Comparison of ENCODE assay signal across 11 cellular contexts in the genomic region with DNA sequence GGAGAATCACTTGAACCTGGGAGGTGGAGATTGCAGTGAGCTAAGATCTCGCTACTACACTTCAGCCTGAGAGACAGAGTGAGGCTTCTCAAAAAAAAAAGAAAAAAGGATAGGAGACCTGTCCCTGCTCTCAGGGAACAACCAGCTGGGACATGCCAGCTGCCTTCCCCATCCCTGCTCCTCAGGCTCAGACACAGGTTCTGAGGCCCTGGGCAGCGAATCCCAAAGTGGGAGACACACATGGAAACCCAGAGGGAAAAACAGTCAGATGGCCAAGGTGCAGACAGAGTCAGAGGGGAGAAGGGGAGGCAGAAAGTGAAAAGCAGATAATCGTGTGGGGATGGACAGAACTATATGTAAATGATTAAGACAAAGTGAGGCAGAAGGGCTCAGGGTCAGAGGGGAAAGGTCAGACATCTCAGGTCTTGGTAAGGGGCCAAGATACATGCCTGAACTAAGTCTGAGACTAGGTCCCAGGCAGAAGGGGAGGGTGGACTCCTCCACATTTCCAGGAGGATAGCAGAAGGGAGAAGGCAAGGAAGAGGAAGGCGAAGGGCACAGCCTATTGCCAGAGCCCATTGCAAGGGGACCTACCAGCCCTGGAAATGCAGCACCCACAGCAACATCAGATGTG. TPM values are rescaled to one million over a fixed set of nuclear protein-coding genes. Genes with fewer than 3 reads are reported as not detected.
A peak's percentile ranks its signal among the peaks of the same experiment; 100 is the strongest.
DNase-seq lines count a peak whose midpoint lies in the region; ATAC-seq and TF ChIP-seq lines count a peak whose summit lies in the region.
"Had no signal": no experiment of that assay in that cellular context is flagged by ENCODE, and none has a peak within 500 bp of the region (broad histone marks: within the 10 kb centered on the region; RNA-seq: fewer than 3 reads in every experiment).

No MANE protein-coding gene starts in this region.

- H3K36me3 ChIP-seq in liver (ENCODE audit: control insufficient read depth in 4 of 4, insufficient read depth in 3 of 4, low read depth in 1 of 4, low read length in 3 of 4): no peaks in the 10 kb centered on the region

- no peak overlapping the region for H3K27ac Mint-ChIP-seq in activated CD4-positive, alpha-beta memory T cell treated with anti-CD3 and anti-CD28 coated beads, Interleukin-2, amount 10 ng/mL, durations not matched to agents 7 days and 5 days
- no peak overlapping the region for H3K27ac Mint-ChIP-seq in activated CD4-positive, alpha-beta memory T cell treated with anti-CD3 and anti-CD28 coated beads for 36 hours
- no peak overlapping the region for H3K27ac Mint-ChIP-seq in activated T-helper 2 cell treated with anti-CD3 and anti-CD28 coated beads, Interferon-gamma antibody, Interleukin-2, Interleukin-4, amounts not matched to agents 10 μg/mL and 5 μg/mL and 100 μg/mL, durations not matched to agents 14 hours and 24 hours and 36 hours
- H3K27ac Mint-ChIP-seq in stimulated activated memory B cell treated with anti-CD40 and anti-IgM and Interleukin-4, amounts not matched to agents 10 μg/mL and 1 μg/mL and 100 μg/mL, for 72 hours: peak overlapping the region; percentile 38
- H3K27ac Mint-ChIP-seq: activated CD8-positive, alpha-beta memory T cell treated with anti-CD3 and anti-CD28 coated beads, Interleukin-2, amount 10 ng/mL, durations not matched to agents 7 days and 5 days had no signal

- ATAC-seq in stimulated activated memory B cell treated with anti-CD40 and anti-IgM and Interleukin-4, amounts not matched to agents 10 μg/mL and 1 μg/mL and 100 μg/mL, for 72 hours: no peak
- ATAC-seq in HG02798 (IDR thresholded peaks at IDR 0.05; ENCODE audit: poor library complexity, unreplicated experiment) (no peak), HG02588 (IDR thresholded peaks at IDR 0.05; ENCODE audit: unreplicated experiment) (no peak)
- ATAC-seq: activated CD8-positive, alpha-beta memory T cell treated with anti-CD3 and anti-CD28 coated beads, Interleukin-2, amount 10 ng/mL, durations not matched to agents 7 days and 5 days had no signal

- peak overlapping the region; percentile 26 to 81 for H3K9ac ChIP-seq in liver (ENCODE audit: low read depth in 1 of 2, low read length in 2 of 2)

- peak overlapping the region; percentile 21 for H3K4me3 Mint-ChIP-seq in activated CD4-positive, alpha-beta memory T cell treated with anti-CD3 and anti-CD28 coated beads, Interleukin-2, amount 10 ng/mL, durations not matched to agents 7 days and 5 days
- no peak overlapping the region for H3K4me3 Mint-ChIP-seq in activated CD4-positive, alpha-beta memory T cell treated with anti-CD3 and anti-CD28 coated beads for 36 hours
- H3K4me3 Mint-ChIP-seq in activated T-helper 2 cell treated with anti-CD3 and anti-CD28 coated beads, Interferon-gamma antibody, Interleukin-2, Interleukin-4, amounts not matched to agents 10 μg/mL and 5 μg/mL and 100 μg/mL, durations not matched to agents 14 hours and 24 hours and 36 hours (ENCODE audit: low read depth): peak overlapping the region; percentile 69
- peak overlapping the region; percentile 42 for H3K4me3 Mint-ChIP-seq in stimulated activated memory B cell treated with anti-CD40 and anti-IgM and Interleukin-4, amounts not matched to agents 10 μg/mL and 1 μg/mL and 100 μg/mL, for 72 hours
- H3K4me3 Mint-ChIP-seq: activated CD8-positive, alpha-beta memory T cell treated with anti-CD3 and anti-CD28 coated beads, Interleukin-2, amount 10 ng/mL, durations not matched to agents 7 days and 5 days had no signal

- H3K36me3 Mint-ChIP-seq in activated CD4-positive, alpha-beta memory T cell treated with anti-CD3 and anti-CD28 coated beads, Interleukin-2, amount 10 ng/mL, durations not matched to agents 7 days and 5 days (ENCODE audit: low read depth): no peaks in the 10 kb centered on the region
- H3K36me3 Mint-ChIP-seq in activated CD4-positive, alpha-beta memory T cell treated with anti-CD3 and anti-CD28 coated beads for 36 hours: no peaks in the 10 kb centered on the region
- H3K36me3 Mint-ChIP-seq in activated T-helper 2 cell treated with anti-CD3 and anti-CD28 coated beads, Interferon-gamma antibody, Interleukin-2, Interleukin-4, amounts not matched to agents 10 μg/mL and 5 μg/mL and 100 μg/mL, durations not matched to agents 14 hours and 24 hours and 36 hours (ENCODE audit: low read depth): no peaks in the 10 kb centered on the region
- H3K36me3 Mint-ChIP-seq in stimulated activated memory B cell treated with anti-CD40 and anti-IgM and Interleukin-4, amounts not matched to agents 10 μg/mL and 1 μg/mL and 100 μg/mL, for 72 hours: no peaks in the 10 kb centered on the region
- H3K36me3 Mint-ChIP-seq: activated CD8-positive, alpha-beta memory T cell treated with anti-CD3 and anti-CD28 coated beads, Interleukin-2, amount 10 ng/mL, durations not matched to agents 7 days and 5 days had no signal

- H3K27ac ChIP-seq in liver (ENCODE audit: low read depth in 1 of 2, low read length in 2 of 2): peak overlapping the region; percentile 86 to 92

- 41% methylated on average over 4 of the region's 4 CpGs for WGBS in liver

- no peaks in the 10 kb centered on the region for H3K9me3 Mint-ChIP-seq in activated CD4-positive, alpha-beta memory T cell treated with anti-CD3 and anti-CD28 coated beads, Interleukin-2, amount 10 ng/mL, durations not matched to agents 7 days and 5 days
- no peaks in the 10 kb centered on the region for H3K9me3 Mint-ChIP-seq in activated CD4-positive, alpha-beta memory T cell treated with anti-CD3 and anti-CD28 coated beads for 36 hours
- no peaks in the 10 kb centered on the region for H3K9me3 Mint-ChIP-seq in activated T-helper 2 cell treated with anti-CD3 and anti-CD28 coated beads, Interferon-gamma antibody, Interleukin-2, Interleukin-4, amounts not matched to agents 10 μg/mL and 5 μg/mL and 100 μg/mL, durations not matched to agents 14 hours and 24 hours and 36 hours
- no peaks in the 10 kb centered on the region for H3K9me3 Mint-ChIP-seq in stimulated activated memory B cell treated with anti-CD40 and anti-IgM and Interleukin-4, amounts not matched to agents 10 μg/mL and 1 μg/mL and 100 μg/mL, for 72 hours

- H3K27me3 Mint-ChIP-seq in activated CD4-positive, alpha-beta memory T cell treated with anti-CD3 and anti-CD28 coated beads, Interleukin-2, amount 10 ng/mL, durations not matched to agents 7 days and 5 days: peaks cover 11% of the 10 kb centered on the region
- H3K27me3 Mint-ChIP-seq in activated CD4-positive, alpha-beta memory T cell treated with anti-CD3 and anti-CD28 coated beads for 36 hours: no peaks in the 10 kb centered on the region
- peaks cover 6% of the 10 kb centered on the region for H3K27me3 Mint-ChIP-seq in activated T-helper 2 cell treated with anti-CD3 and anti-CD28 coated beads, Interferon-gamma antibody, Interleukin-2, Interleukin-4, amounts not matched to agents 10 μg/mL and 5 μg/mL and 100 μg/mL, durations not matched to agents 14 hours and 24 hours and 36 hours (ENCODE audit: low read depth)
- H3K27me3 Mint-ChIP-seq in stimulated activated memory B cell treated with anti-CD40 and anti-IgM and Interleukin-4, amounts not matched to agents 10 μg/mL and 1 μg/mL and 100 μg/mL, for 72 hours: no peaks in the 10 kb centered on the region

- no peaks in the 10 kb centered on the region for H3K9me3 ChIP-seq in liver (ENCODE audit: control insufficient read depth in 4 of 4, low read length in 3 of 4)

- DNase-seq in activated CD4-positive, alpha-beta memory T cell treated with anti-CD3 and anti-CD28 coated beads, Interleukin-2, amount 10 ng/mL, durations not matched to agents 7 days and 5 days: no peak
- no peak for DNase-seq in activated CD4-positive, alpha-beta memory T cell treated with anti-CD3 and anti-CD28 coated beads for 36 hours
- DNase-seq in activated T-helper 2 cell treated with anti-CD3 and anti-CD28 coated beads, Interferon-gamma antibody, Interleukin-2, Interleukin-4, amounts not matched to agents 10 μg/mL and 5 μg/mL and 100 μg/mL, durations not matched to agents 14 hours and 24 hours and 36 hours (ENCODE audit: low spot score): no peak
- no peak for DNase-seq in COR-L47 (lab: John Stamatoyannopoulos, UW)
- DNase-seq: activated CD8-positive, alpha-beta memory T cell treated with anti-CD3 and anti-CD28 coated beads, Interleukin-2, amount 10 ng/mL, durations not matched to agents 7 days and 5 days; erythroblast; OCI-M1 had no signal

- H3K4me1 ChIP-seq in liver (ENCODE audit: control insufficient read depth in 4 of 4, insufficient read depth in 4 of 4, low read length in 3 of 4): peaks cover 12 to 80% (median 64%) of the 10 kb centered on the region in 4 donors

- CTCF ChIA-PET in activated CD4-positive, alpha-beta memory T cell treated with anti-CD3 and anti-CD28 coated beads, Interleukin-2, amount 10 ng/mL, durations not matched to agents 7 days and 5 days (lab: Charles Lee): no interaction called here
- CTCF ChIA-PET in activated CD4-positive, alpha-beta memory T cell treated with anti-CD3 and anti-CD28 coated beads for 36 hours (lab: Charles Lee): interaction anchor here (0.6 to 3.3 kb wide), 4 partner anchors 13 to 396 kb away, joined by 3 to 15 read pairs (median 3); no protein-coding TSS in a partner anchor

- intact Hi-C loops in activated CD4-positive, alpha-beta memory T cell treated with anti-CD3 and anti-CD28 coated beads for 36 hours (cut with micrococcal nuclease): loop anchor here (10.0 kb wide), 1 partner anchor 185 kb away; no protein-coding TSS in a partner anchor
- intact Hi-C loops in activated T-helper 2 cell treated with anti-CD3 and anti-CD28 coated beads, Interferon-gamma antibody, Interleukin-2, Interleukin-4, amounts not matched to agents 10 μg/mL and 5 μg/mL and 100 μg/mL, durations not matched to agents 14 hours and 24 hours and 36 hours (cut with micrococcal nuclease): no loop called here

- peak overlapping the region; percentile 64 to 85 (median 78) for H3K4me3 ChIP-seq in liver (ENCODE audit: low read depth in 1 of 3, low read length in 3 of 3)

- POLR2A ChIA-PET in activated CD4-positive, alpha-beta memory T cell treated with anti-CD3 and anti-CD28 coated beads, Interleukin-2, amount 10 ng/mL, durations not matched to agents 7 days and 5 days (lab: Charles Lee): interaction anchor here (0.7 to 1.2 kb wide), 3 partner anchors 22 to 363 kb away, joined by 3 to 4 read pairs (median 3); no protein-coding TSS in a partner anchor
- POLR2A ChIA-PET in activated CD4-positive, alpha-beta memory T cell treated with anti-CD3 and anti-CD28 coated beads for 36 hours (lab: Charles Lee): no interaction called here

- no peak for TF ChIP-seq CTCF in liver (IDR thresholded peaks at IDR 0.05; ENCODE audit: low read depth, low read length, missing input control)

- TF ChIP-seq RAD21 in liver (IDR thresholded peaks at IDR 0.05): no peak

- no peaks in the 10 kb centered on the region for H3K27me3 ChIP-seq in liver (ENCODE audit: control insufficient read depth in 4 of 4, insufficient read depth in 4 of 4, low read length in 3 of 4)

- H3K4me1 Mint-ChIP-seq in activated CD4-positive, alpha-beta memory T cell treated with anti-CD3 and anti-CD28 coated beads, Interleukin-2, amount 10 ng/mL, durations not matched to agents 7 days and 5 days: peaks cover 15% of the 10 kb centered on the region
- peaks cover 25% of the 10 kb centered on the region for H3K4me1 Mint-ChIP-seq in activated CD4-positive, alpha-beta memory T cell treated with anti-CD3 and anti-CD28 coated beads for 36 hours (ENCODE audit: low read depth)
- peaks cover 8% of the 10 kb centered on the region for H3K4me1 Mint-ChIP-seq in activated T-helper 2 cell treated with anti-CD3 and anti-CD28 coated beads, Interferon-gamma antibody, Interleukin-2, Interleukin-4, amounts not matched to agents 10 μg/mL and 5 μg/mL and 100 μg/mL, durations not matched to agents 14 hours and 24 hours and 36 hours (ENCODE audit: low read depth)
- peaks cover 68% of the 10 kb centered on the region for H3K4me1 Mint-ChIP-seq in stimulated activated memory B cell treated with anti-CD40 and anti-IgM and Interleukin-4, amounts not matched to agents 10 μg/mL and 1 μg/mL and 100 μg/mL, for 72 hours

RNA-seq across cellular contexts. Expression of gene STARD10, which starts 14.2 kb away (rescaled TPM):
- 10 to 100 TPM; 11.3 to 11.6 TPM for total RNA-seq in activated CD4-positive, alpha-beta memory T cell treated with anti-CD3 and anti-CD28 coated beads, Interleukin-2, amount 10 ng/mL, durations not matched to agents 7 days and 5 days
- total RNA-seq in activated CD4-positive, alpha-beta memory T cell treated with anti-CD3 and anti-CD28 coated beads for 36 hours: 10 to 100 TPM; 14.8 to 16.8 TPM
- total RNA-seq in activated T-helper 2 cell treated with anti-CD3 and anti-CD28 coated beads, Interferon-gamma antibody, Interleukin-2, Interleukin-4, amounts not matched to agents 10 μg/mL and 5 μg/mL and 100 μg/mL, durations not matched to agents 14 hours and 24 hours and 36 hours: 10.7 and 16.0 TPM in 2 replicates
- 100 to 1,000 TPM in 1 of 2 donors, 10 to 100 TPM in 1; 70.5 to 176 TPM for total RNA-seq in liver
- 100 to 1,000 TPM; 287 to 328 TPM for polyA plus RNA-seq in liver

RNA-seq across cellular contexts. Expression of gene ARAP1, which starts 27.4 kb away (rescaled TPM):
- 100 to 1,000 TPM; 108 to 109 TPM for total RNA-seq in activated CD4-positive, alpha-beta memory T cell treated with anti-CD3 and anti-CD28 coated beads, Interleukin-2, amount 10 ng/mL, durations not matched to agents 7 days and 5 days
- 10 to 100 TPM; 77.4 to 79.6 TPM for total RNA-seq in activated CD4-positive, alpha-beta memory T cell treated with anti-CD3 and anti-CD28 coated beads for 36 hours
- 95.2 and 96.2 TPM in 2 replicates for total RNA-seq in activated T-helper 2 cell treated with anti-CD3 and anti-CD28 coated beads, Interferon-gamma antibody, Interleukin-2, Interleukin-4, amounts not matched to agents 10 μg/mL and 5 μg/mL and 100 μg/mL, durations not matched to agents 14 hours and 24 hours and 36 hours
- 10 to 100 TPM; 59.8 to 77.8 TPM for total RNA-seq in liver
- polyA plus RNA-seq in liver: 10 to 100 TPM; 14.4 to 27.2 TPM

RNA-seq across cellular contexts. Expression of gene ATG16L2, which starts 34.6 kb away (rescaled TPM):
- 100 to 1,000 TPM; 135 to 137 TPM for total RNA-seq in activated CD4-positive, alpha-beta memory T cell treated with anti-CD3 and anti-CD28 coated beads, Interleukin-2, amount 10 ng/mL, durations not matched to agents 7 days and 5 days
- 10 to 100 TPM; 79.7 to 91.1 TPM for total RNA-seq in activated CD4-positive, alpha-beta memory T cell treated with anti-CD3 and anti-CD28 coated beads for 36 hours
- 86.8 and 87.1 TPM in 2 replicates for total RNA-seq in activated T-helper 2 cell treated with anti-CD3 and anti-CD28 coated beads, Interferon-gamma antibody, Interleukin-2, Interleukin-4, amounts not matched to agents 10 μg/mL and 5 μg/mL and 100 μg/mL, durations not matched to agents 14 hours and 24 hours and 36 hours
- total RNA-seq in liver: 10 to 100 TPM in 1 of 2 donors, 1 to 10 TPM in 1; 5.7 to 17.8 TPM
- polyA plus RNA-seq in liver: 1 to 10 TPM; 4.7 to 9.0 TPM
